Comparison of ENCODE assay signal across 8 cellular contexts in genomic region chr7:149261829-149262617, GRCh38. TPM values are rescaled to one million over a fixed set of nuclear protein-coding genes. Genes with fewer than 3 reads are reported as not detected.
A peak's percentile ranks its signal among the peaks of the same experiment; 100 is the strongest.
DNase-seq lines count a peak whose midpoint lies in the region; ATAC-seq and TF ChIP-seq lines count a peak whose summit lies in the region.

Gene ZNF783 (plus strand): TSS chr7:149262196. CDS start chr7:149262334, 138 bp downstream.

- ATAC-seq in HG02763 (IDR thresholded peaks at IDR 0.05; ENCODE audit: unreplicated experiment), result peak; percentile 88

- TF ChIP-seq CTCF in GM13976 (IDR thresholded peaks at IDR 0.05; ENCODE audit: borderline replicate concordance, control extremely low read depth, extremely low read depth, insufficient read depth, missing control alignments), result peak; percentile 95

- in situ Hi-C loops in GM13976 (cut with MboI; ENCODE audit: low sequenced_read_pairs, unreplicated experiment), result no loop called here

- DNase-seq in GM13976 (ENCODE audit: low spot score) (peak; percentile 94), NCI-H1417 (lab: John Stamatoyannopoulos, UW) (peak; percentile 89 to 94 (median 93)), T-helper 2 cell (peak; percentile 73 to 94 (median 80)), anterior cingulate cortex (lab: John Stamatoyannopoulos, UW) (peak; percentile 38 to 93 (median 76)), hepatic stellate cell (ENCODE audit: low spot score) (peak; percentile 89), renal cortical epithelial cell (ENCODE audit: low read depth) (peak; percentile 59), OCI-M2 (lab: John Stamatoyannopoulos, UW; ENCODE audit: unreplicated experiment) (no peak)

RNA-seq across cellular contexts. Expression of gene ZNF783, which starts in this region (rescaled TPM):
- total RNA-seq in renal cortical epithelial cell, result 8.0 and 10.8 TPM in 2 replicates
